ENCODE assay signal across 2 cellular contexts in genomic region chr12:76976777-76977465, GRCh38.
TF ChIP-seq lines count a peak whose summit lies in the region.

No MANE protein-coding gene starts in this region.

TF ChIP-seq in SK-N-SH, 30 proteins besides CTCF, POLR2A, EP300 and RAD21 (continued from another document):
- TF ChIP-seq PBX3 (IDR thresholded peaks at IDR 0.05) (peak; percentile 22; the same call in 1 of the 2 replicates), RXRA (IDR thresholded peaks at IDR 0.05; ENCODE audit: borderline replicate concordance, low read depth) (no peak), TCF12 (IDR thresholded peaks at IDR 0.05) (peak; percentile 49)

TF ChIP-seq in endothelial cell of umbilical vein, 7 proteins besides CTCF, POLR2A, EP300 and RAD21 (continued from another document):
- TF ChIP-seq FOS (IDR thresholded peaks at IDR 0.05; ENCODE audit: borderline replicate concordance, insufficient read depth, low read length): peak; percentile 55
